In the genomic region with DNA sequence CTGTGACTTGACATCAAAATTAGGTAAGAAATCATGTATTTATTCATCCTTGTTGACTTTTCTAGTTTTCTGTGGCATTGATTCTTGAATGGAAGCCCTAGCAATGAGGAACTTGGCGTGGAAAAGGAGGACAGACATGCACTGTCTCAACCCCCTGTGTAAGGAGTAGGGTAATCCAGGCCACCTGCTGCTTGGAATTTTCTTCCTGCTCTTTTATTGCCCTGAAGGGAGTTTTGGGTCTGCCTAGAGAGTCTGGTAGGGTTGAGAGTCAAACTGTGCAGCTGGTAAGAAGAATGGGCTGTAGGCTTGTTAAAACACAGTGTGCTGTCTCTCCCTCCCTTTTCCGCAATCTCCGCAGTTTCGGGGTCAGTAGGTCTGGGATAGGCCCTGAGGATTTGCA, we compare ENCODE assay signal across 25 cellular contexts.
"Had no signal": no experiment of that assay in that cellular context is flagged by ENCODE, and none has a peak within 500 bp of the region (broad histone marks: within the 10 kb centered on the region; RNA-seq: fewer than 3 reads in every experiment).

No MANE protein-coding gene starts in this region.

- H3K27ac ChIP-seq: colonic mucosa, coronary artery, dorsolateral prefrontal cortex, epithelial cell of prostate, esophagus muscularis mucosa, esophagus squamous epithelium, foreskin keratinocyte, gastrocnemius medialis, gastroesophageal sphincter, heart left ventricle, heart right ventricle, hepatocyte had no signal

- ATAC-seq: effector memory CD8-positive, alpha-beta T cell; esophagus mucosa; foreskin keratinocyte; gastrocnemius medialis; gastroesophageal sphincter; heart left ventricle; heart right ventricle had no signal

- DNase-seq: colonic mucosa; cortex of kidney; dermis blood vessel endothelial cell; dorsolateral prefrontal cortex; effector CD4-positive, alpha-beta T cell; effector CD8-positive, alpha-beta T cell; effector memory CD4-positive, alpha-beta T cell; effector memory CD8-positive, alpha-beta T cell; endodermal cell; erythroblast; esophagus squamous epithelium; foreskin fibroblast; foreskin keratinocyte; foreskin melanocyte; gastrocnemius medialis; glutamatergic neuron; head of caudate nucleus; heart left ventricle; heart right ventricle had no signal
